In genomic region chr1:201820413-201820812, GRCh38 we compare ENCODE assay signal across 23 cellular contexts. TPM values are rescaled to one million over a fixed set of nuclear protein-coding genes. Genes with fewer than 3 reads are reported as not detected.
DNase-seq lines count a peak whose midpoint lies in the region; ATAC-seq, FAIRE-seq and TF ChIP-seq lines count a peak whose summit lies in the region.
"Had no signal": no experiment of that assay in that cellular context is flagged by ENCODE, and none has a peak within 500 bp of the region (broad histone marks: within the 10 kb centered on the region; RNA-seq: fewer than 3 reads in every experiment).

No MANE protein-coding gene starts in this region.

- H3K4me1 ChIP-seq in breast epithelium (no peaks in the 10 kb centered on the region), endothelial cell of umbilical vein (ENCODE audit: control insufficient read depth, extremely low read depth, insufficient read depth, low read length) (no peaks in the 10 kb centered on the region), vagina (no peaks in the 10 kb centered on the region)
- H3K4me1 ChIP-seq: BE2C had no signal

- TF ChIP-seq CTCF in MCF 10A (IDR thresholded peaks at IDR 0.05; ENCODE audit: unreplicated experiment) (no peak), breast epithelium (IDR thresholded peaks at IDR 0.05) (no peak), HFFc6 (IDR thresholded peaks at IDR 0.05) (no peak), endothelial cell of umbilical vein (IDR thresholded peaks at IDR 0.05; ENCODE audit: extremely low read depth in 1 of 2, insufficient read depth in 1 of 2, low read depth in 1 of 2, low read length in 2 of 2) (no peak), nephron (IDR thresholded peaks at IDR 0.05; ENCODE audit: unreplicated experiment in 3 of 3) (no peak), vagina (IDR thresholded peaks at IDR 0.05) (no peak)

- H3K9me1 ChIP-seq in endothelial cell of umbilical vein (replicated peaks; ENCODE audit: control insufficient read depth, extremely low read depth, insufficient read depth, low read length): no peaks in the 10 kb centered on the region

- no peak for TF ChIP-seq POLR2A in breast epithelium (IDR thresholded peaks at IDR 0.05)
- no peak for TF ChIP-seq POLR2A in endothelial cell of umbilical vein (IDR thresholded peaks at IDR 0.05; ENCODE audit: low read depth, low read length)
- no peak for TF ChIP-seq POLR2A in vagina (IDR thresholded peaks at IDR 0.05)

- no peak for ATAC-seq in GM18858 (IDR thresholded peaks at IDR 0.05; ENCODE audit: unreplicated experiment)
- ATAC-seq: Panc1 had no signal

- H3K36me3 ChIP-seq in breast epithelium (no peaks in the 10 kb centered on the region), endothelial cell of umbilical vein (ENCODE audit: control insufficient read depth in 2 of 2, extremely low read depth in 1 of 2, insufficient read depth in 2 of 2, low read length in 2 of 2) (peaks cover 20 to 41% of the 10 kb centered on the region in 2 experiments), vagina (peaks cover 0 to 37% of the 10 kb centered on the region in 2 donors)

- H3K9me3 Mint-ChIP-seq in MCF 10A (ENCODE audit: unreplicated experiment): no peaks in the 10 kb centered on the region
- H3K9me3 Mint-ChIP-seq in HFFc6: no peaks in the 10 kb centered on the region
- no peaks in the 10 kb centered on the region for H3K9me3 Mint-ChIP-seq in nephron

- no peak for FAIRE-seq in endothelial cell of umbilical vein (lab: Jason Lieb, UNC)
- FAIRE-seq: GM12892, H54 had no signal

- H3K27me3 ChIP-seq in breast epithelium (no peaks in the 10 kb centered on the region), endothelial cell of umbilical vein (ENCODE audit: control insufficient read depth in 2 of 2, insufficient read depth in 2 of 2, low read length in 2 of 2) (no peaks in the 10 kb centered on the region), vagina (no peaks in the 10 kb centered on the region)
- H3K27me3 ChIP-seq: BE2C had no signal

- no peak for DNase-seq in MCF 10A (ENCODE audit: unreplicated experiment)
- DNase-seq in breast epithelium (ENCODE audit: low spot score in 2 of 2): no peak
- DNase-seq in HFFc6: no peak
- no peak for DNase-seq in endothelial cell of umbilical vein (ENCODE audit: low read depth, low spot score)
- DNase-seq in vagina (ENCODE audit: extremely low spot score in 2 of 2): no peak
- DNase-seq in HCEC 1CT: no peak
- DNase-seq: ACHN, BE2C, Calu3, DMS79 treated with DMSO at 0.1 percent for 48 hours, IMR-90, KG1, MM.1S, NCI-H2029, NCI-H526 treated with DMSO at 0.1 percent for 48 hours, SK-N-SH had no signal

- dilution Hi-C loops in endothelial cell of umbilical vein (cut with MboI; ENCODE audit: extremely low pct_ligation_motif_present, low sequenced_read_pairs): no loop called here

- H3K79me2 ChIP-seq in endothelial cell of umbilical vein (ENCODE audit: control insufficient read depth, insufficient read depth, low read length): no peaks in the 10 kb centered on the region

- no peak overlapping the region for H3K4me2 ChIP-seq in endothelial cell of umbilical vein (ENCODE audit: insufficient read depth, low read length)
- H3K4me2 ChIP-seq: SK-N-SH had no signal

- H3K4me1 Mint-ChIP-seq in MCF 10A (ENCODE audit: insufficient read depth, unreplicated experiment) (no peaks in the 10 kb centered on the region), HFFc6 (ENCODE audit: low read depth) (peaks cover 25% of the 10 kb centered on the region), nephron (peaks cover 10% of the 10 kb centered on the region)

- intact Hi-C loops in MCF 10A (cut with micrococcal nuclease) (no loop called here), breast epithelium (cut with DNase I; ENCODE audit: low total_unique reads) (no loop called here), endothelial cell of umbilical vein (cut with micrococcal nuclease) (no loop called here), vagina (cut with DNase I) (no loop called here)

- no peak overlapping the region for H3K27ac Mint-ChIP-seq in MCF 10A (ENCODE audit: low read depth, unreplicated experiment)
- H3K27ac Mint-ChIP-seq in HFFc6: peak overlapping the region; percentile 55
- peak overlapping the region; percentile 83 to 92 (median 90) for H3K27ac Mint-ChIP-seq in nephron

- no peak overlapping the region for H3K27ac ChIP-seq in breast epithelium
- no peak overlapping the region for H3K27ac ChIP-seq in endothelial cell of umbilical vein (ENCODE audit: insufficient read depth, low read depth, low read length)
- H3K27ac ChIP-seq in vagina: no peak overlapping the region
- H3K27ac ChIP-seq: 22Rv1 had no signal

- H4K20me1 ChIP-seq in endothelial cell of umbilical vein (replicated peaks; ENCODE audit: control insufficient read depth, extremely low read depth, insufficient read depth, low read length): no peaks in the 10 kb centered on the region

- H3K36me3 Mint-ChIP-seq in MCF 10A (ENCODE audit: insufficient read depth, unreplicated experiment): peaks cover 76% of the 10 kb centered on the region
- peaks cover 58% of the 10 kb centered on the region for H3K36me3 Mint-ChIP-seq in HFFc6 (ENCODE audit: low read depth)
- H3K36me3 Mint-ChIP-seq in nephron (ENCODE audit: low read depth): peaks cover 73% of the 10 kb centered on the region

- no peak overlapping the region for H3K9ac ChIP-seq in endothelial cell of umbilical vein (replicated peaks; ENCODE audit: extremely low read depth, insufficient read depth, low read length)
- H3K9ac ChIP-seq: SK-N-SH had no signal

- H3K27me3 Mint-ChIP-seq in MCF 10A (ENCODE audit: insufficient read depth, unreplicated experiment) (no peaks in the 10 kb centered on the region), HFFc6 (ENCODE audit: insufficient read depth) (peaks cover 5% of the 10 kb centered on the region), nephron (ENCODE audit: low read depth) (no peaks in the 10 kb centered on the region)

- no peak overlapping the region for H3K4me3 Mint-ChIP-seq in MCF 10A (ENCODE audit: unreplicated experiment)
- no peak overlapping the region for H3K4me3 Mint-ChIP-seq in HFFc6
- peak overlapping the region in 1 of 3 experiments; percentile 18 for H3K4me3 Mint-ChIP-seq in nephron
- H3K4me3 Mint-ChIP-seq: CD14-positive monocyte had no signal

- no peak overlapping the region for H3K4me3 ChIP-seq in breast epithelium
- H3K4me3 ChIP-seq in endothelial cell of umbilical vein (replicated peaks in 1 of 3; ENCODE audit: insufficient read depth in 1 of 3, low read depth in 1 of 3, low read length in 3 of 3): no peak overlapping the region
- no peak overlapping the region for H3K4me3 ChIP-seq in vagina

- H2AFZ ChIP-seq in endothelial cell of umbilical vein (ENCODE audit: low read depth, low read length): no peak overlapping the region

- POLR2A ChIA-PET in MCF 10A (lab: Yijun Ruan, JAX): interaction anchor here (0.7 to 1.8 kb wide), 3 partner anchors 9 to 168 kb away, joined by 3 read pairs; partner anchors contain the start of gene IPO9
- POLR2A ChIA-PET in endothelial cell of umbilical vein (lab: Charles Lee): no interaction called here

- CTCF ChIA-PET in MCF 10A (lab: Yijun Ruan, JAX): interaction anchor here (0.5 to 4.1 kb wide), 14 partner anchors 8 to 684 kb away, joined by 3 to 15 read pairs (median 4); no protein-coding TSS in a partner anchor
- CTCF ChIA-PET in endothelial cell of umbilical vein (lab: Charles Lee): interaction anchor here (0.6 to 1.5 kb wide), 4 partner anchors 8 to 53 kb away, joined by 3 to 7 read pairs (median 5); partner anchors contain the start of gene IPO9

- H3K9me3 ChIP-seq in breast epithelium (no peaks in the 10 kb centered on the region), endothelial cell of umbilical vein (replicated peaks; ENCODE audit: control insufficient read depth, insufficient read depth, low read length) (no peaks in the 10 kb centered on the region), vagina (no peaks in the 10 kb centered on the region)
- H3K9me3 ChIP-seq: BE2C, SK-N-SH had no signal

- BruUV-seq in MCF 10A (replicated peaks; lab: Mats Ljungman, UMichigan) (TSS peak; percentile 26), endothelial cell of umbilical vein (replicated peaks; lab: Mats Ljungman, UMichigan) (TSS peak; percentile 15)

TF ChIP-seq in endothelial cell of umbilical vein, 7 proteins besides CTCF, POLR2A, EP300 and RAD21:
- TF ChIP-seq, protein P1, sequence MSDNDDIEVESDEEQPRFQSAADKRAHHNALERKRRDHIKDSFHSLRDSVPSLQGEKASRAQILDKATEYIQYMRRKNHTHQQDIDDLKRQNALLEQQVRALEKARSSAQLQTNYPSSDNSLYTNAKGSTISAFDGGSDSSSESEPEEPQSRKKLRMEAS (IDR thresholded peaks at IDR 0.05; ENCODE audit: insufficient read depth, insufficient read length): no peak
- no peak for TF ChIP-seq MYC (IDR thresholded peaks at IDR 0.05; ENCODE audit: low read depth, low read length)
- TF ChIP-seq JUN (IDR thresholded peaks at IDR 0.05; ENCODE audit: borderline replicate concordance, insufficient read depth, insufficient read length, low read depth): no peak
- TF ChIP-seq POLR2AphosphoS5 (IDR thresholded peaks at IDR 0.05; ENCODE audit: insufficient read depth, low read depth, low read length): no peak

RNA-seq across cellular contexts. Expression of gene IPO9, which starts 8.5 kb away (rescaled TPM):
- total RNA-seq in MCF 10A (2022) (112 and 117 TPM in 2 replicates), breast epithelium (10 to 100 TPM; 15.2 to 21.3 (median 18.1) TPM), endothelial cell of umbilical vein (104 and 114 TPM in 2 replicates), vagina (12.8 TPM)
- 10 to 100 TPM; 54.1 to 77.8 (median 63.6) TPM for total RNA-seq in HFFc6 (2021; fragmentation: NEBNext Ultra II Directional; extraction: Animal tissue kit (Norgen Biotek cat#: 25700))
- polyA plus RNA-seq in endothelial cell of umbilical vein: 53.4 and 74.6 TPM in 2 replicates
- 45.5 and 50.1 TPM in 2 replicates for polyA plus RNA-seq in endothelial cell of umbilical vein (2011; cell fraction: cytosol; rRNA removed)
- polyA plus RNA-seq in endothelial cell of umbilical vein (2011; cell fraction: nucleus; rRNA removed): 107 and 131 TPM in 2 replicates
- polyA plus RNA-seq in endothelial cell of umbilical vein (2012): 44.5 and 54.7 TPM in 2 replicates
- 110 and 137 TPM in 2 replicates for polyA minus RNA-seq in endothelial cell of umbilical vein
- 61.2 TPM for polyA minus RNA-seq in endothelial cell of umbilical vein (2011; cell fraction: cytosol; rRNA and poly(A)+ RNA removed)
- polyA minus RNA-seq in endothelial cell of umbilical vein (2011; cell fraction: nucleus; rRNA and poly(A)+ RNA removed): 56.8 and 85.5 TPM in 2 replicates
